34 cellular contexts compared by ENCODE assay signal in the genomic region with DNA sequence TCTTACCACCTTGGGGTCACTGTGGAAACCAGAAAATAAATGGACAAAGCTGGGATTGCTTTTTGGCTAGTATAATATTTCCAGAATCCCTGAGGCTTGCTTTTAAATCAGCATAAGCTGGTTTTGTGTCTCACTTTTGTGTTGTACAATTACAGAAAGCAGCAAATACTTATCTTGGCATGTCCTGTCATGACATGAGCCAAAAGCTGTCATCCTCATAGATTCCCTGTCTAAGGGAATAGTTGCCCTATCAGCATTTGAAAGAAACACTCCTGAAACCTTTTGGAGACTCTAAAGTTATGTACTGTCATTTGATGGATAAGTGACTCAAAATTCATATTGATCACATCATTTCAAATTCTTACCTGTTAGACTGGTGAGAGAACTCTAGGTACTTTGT.
"Had no signal": no experiment of that assay in that cellular context is flagged by ENCODE, and none has a peak within 500 bp of the region (broad histone marks: within the 10 kb centered on the region; RNA-seq: fewer than 3 reads in every experiment).

No MANE protein-coding gene starts in this region.

- H3K4me3 ChIP-seq: MG63 had no signal

- H3K27me3 ChIP-seq: MG63 had no signal

- H3K36me3 ChIP-seq: MG63 had no signal

- DNase-seq: Karpas-422, Kasumi-1, KG1, MG63, MM.1S, MV-4-11, NCI-H1048, NCI-H1092, NCI-H1092 treated with DMSO at 0.1 percent for 48 hours, NCI-H1105, NCI-H1105 treated with DMSO at 0.1 percent for 48 hours, NCI-H1417, NCI-H1417 treated with DMSO at 0.1 percent for 48 hours, NCI-H1436, NCI-H1436 treated with DMSO at 0.1 percent for 48 hours, NCI-H146, NCI-H1694, NCI-H1694 treated with DMSO at 0.1 percent for 48 hours, NCI-H187, NCI-H187 treated with DMSO at 0.1 percent for 48 hours, NCI-H1930, NCI-H2029, NCI-H2029 treated with DMSO at 0.1 percent for 48 hours, NCI-H2081, NCI-H2081 treated with DMSO at 0.1 percent for 48 hours, NCI-H2107, NCI-H2171, NCI-H2171 treated with DMSO at 0.1 percent for 48 hours, NCI-H2227 treated with DMSO at 0.1 percent for 48 hours, NCI-H226, NCI-H345, NCI-H446, NCI-H446 treated with DMSO at 0.1 percent for 48 hours, NCI-H510A had no signal

- H3K9me3 ChIP-seq: MG63 had no signal
